Comparison of ENCODE assay signal across 9 cellular contexts in the genomic region with DNA sequence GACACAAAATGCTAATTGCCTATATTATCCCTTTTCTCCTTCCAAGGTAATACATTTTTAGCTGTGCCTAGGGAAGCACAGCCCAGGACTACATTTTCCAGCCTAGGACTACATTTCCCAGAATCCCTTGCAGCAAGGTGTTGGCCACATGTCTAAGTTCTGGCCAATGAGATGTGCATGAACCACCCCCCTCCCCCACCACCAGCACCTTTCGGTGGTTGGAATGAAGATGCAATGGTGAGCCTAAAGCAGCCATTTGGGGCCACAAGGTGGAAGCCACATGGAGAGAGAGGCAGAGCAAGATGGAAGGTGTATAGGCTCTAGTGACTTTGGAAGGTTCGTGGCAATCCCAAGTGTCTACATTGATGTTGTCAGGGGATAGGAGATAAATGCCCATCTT. TPM values are rescaled to one million over a fixed set of nuclear protein-coding genes. Genes with fewer than 3 reads are reported as not detected.
A peak's percentile ranks its signal among the peaks of the same experiment; 100 is the strongest.
DNase-seq lines count a peak whose midpoint lies in the region; ATAC-seq and TF ChIP-seq lines count a peak whose summit lies in the region.
"Had no signal": no experiment of that assay in that cellular context is flagged by ENCODE, and none has a peak within 500 bp of the region (broad histone marks: within the 10 kb centered on the region; RNA-seq: fewer than 3 reads in every experiment).

No MANE protein-coding gene starts in this region.

- POLR2A ChIA-PET in OCI-LY7 (lab: Charles Lee): no interaction called here

- no peak overlapping the region for H3K27ac ChIP-seq in OCI-LY7 (ENCODE audit: low read depth, low read length, poor library complexity, severe bottlenecking)
- no peak overlapping the region for H3K27ac ChIP-seq in upper lobe of right lung

- H3K36me3 ChIP-seq in OCI-LY7 (ENCODE audit: insufficient read depth, low read length): no peaks in the 10 kb centered on the region
- H3K36me3 ChIP-seq in upper lobe of right lung: no peaks in the 10 kb centered on the region

- intact Hi-C loops in OCI-LY7 (cut with micrococcal nuclease; ENCODE audit: unreplicated experiment) (no loop called here), upper lobe of right lung (cut with DNase I) (no loop called here)

- no peaks in the 10 kb centered on the region for H3K9me3 ChIP-seq in OCI-LY7 (ENCODE audit: low read length)
- H3K9me3 ChIP-seq in upper lobe of right lung: no peaks in the 10 kb centered on the region

- TF ChIP-seq CTCF in OCI-LY7 (conservative IDR thresholded peaks at IDR 0.05; ENCODE audit: low read length) (no peak), upper lobe of right lung (IDR thresholded peaks at IDR 0.05) (no peak)

- no peaks in the 10 kb centered on the region for H4K20me1 ChIP-seq in OCI-LY7 (ENCODE audit: insufficient read depth, low read length)

- no peaks in the 10 kb centered on the region for H3K9me2 ChIP-seq in OCI-LY7 (ENCODE audit: insufficient read depth, low read length)

- no peak overlapping the region for H3K4me2 ChIP-seq in OCI-LY7 (ENCODE audit: low read length)

- no peaks in the 10 kb centered on the region for H3K79me2 ChIP-seq in OCI-LY7 (ENCODE audit: insufficient read depth, low read depth, low read length)

- no peaks in the 10 kb centered on the region for H3K27me3 ChIP-seq in upper lobe of right lung
- H3K27me3 ChIP-seq: dorsolateral prefrontal cortex had no signal

- CTCF ChIA-PET in OCI-LY7 (lab: Charles Lee; ENCODE audit: unreplicated experiment): no interaction called here

- ATAC-seq in upper lobe of right lung: peak; percentile 60
- no peak for ATAC-seq in GM18909 (IDR thresholded peaks at IDR 0.05; ENCODE audit: poor library complexity, unreplicated experiment)

- peak; percentile 28 to 37 for DNase-seq in stimulated activated CD4-positive, alpha-beta T cell treated with anti-CD3 and anti-CD28 coated beads, Interleukin-2, amount 100 ng/mL, for 24 hours
- no peak for DNase-seq in stimulated activated CD4-positive, alpha-beta T cell treated with anti-CD3 and anti-CD28 coated beads, Interleukin-12 subunit alpha, Interleukin-12 subunit beta, amount 100 ng/mL, for 4 hours
- DNase-seq in OCI-LY7 (ENCODE audit: low spot score) (peak; percentile 63), dermis blood vessel endothelial cell (peak; percentile 61), upper lobe of right lung (no peak), DMS79 treated with DMSO at 0.1 percent for 48 hours (lab: John Stamatoyannopoulos, UW) (no peak), NCI-H1694 treated with DMSO at 0.1 percent for 48 hours (lab: John Stamatoyannopoulos, UW) (no peak)

- no peaks in the 10 kb centered on the region for H3K4me1 ChIP-seq in OCI-LY7 (ENCODE audit: insufficient read depth, low read length, poor library complexity, severe bottlenecking)
- no peaks in the 10 kb centered on the region for H3K4me1 ChIP-seq in upper lobe of right lung

- H3K4me3 ChIP-seq in OCI-LY7 (ENCODE audit: low read depth, low read length, poor library complexity, severe bottlenecking) (no peak overlapping the region), upper lobe of right lung (no peak overlapping the region)
- H3K4me3 ChIP-seq: dorsolateral prefrontal cortex had no signal

- BruUV-seq in OCI-LY7 (replicated peaks; lab: Mats Ljungman, UMichigan): no TSS peak

- H2AFZ ChIP-seq in OCI-LY7 (ENCODE audit: low read length): no peak overlapping the region

RNA-seq across cellular contexts. Expression of a gene that starts 16.2 kb away (rescaled TPM):
- 0.80 and 0.92 TPM in 2 replicates for total RNA-seq in OCI-LY7 (2014; rRNA removed; shearing (Covaris generic))
- total RNA-seq in OCI-LY7 (2022) (0.72 and 0.76 TPM in 2 replicates), dermis blood vessel endothelial cell (under 0.01 and 0.09 TPM in 2 replicates), upper lobe of right lung (0.41 TPM)

RNA-seq across cellular contexts. Expression of a gene that starts 47.4 kb away (rescaled TPM):
- 11.5 and 31.6 TPM in 2 replicates for total RNA-seq in OCI-LY7 (2014; rRNA removed; shearing (Covaris generic))
- total RNA-seq in OCI-LY7 (2022) (53.1 and 61.1 TPM in 2 replicates), dermis blood vessel endothelial cell (47.8 and 81.4 TPM in 2 replicates), upper lobe of right lung (71.4 TPM)

Comparison
In these comparisons a context has a peak if more than half of its experiments do, and no peak if none do; other contexts are left out.
1. DNase-seq: peak in stimulated activated CD4-positive, alpha-beta T cell treated with anti-CD3 and anti-CD28 coated beads, Interleukin-2, amount 100 ng/mL, for 24 hours (2 of 2), OCI-LY7 (single experiment) and dermis blood vessel endothelial cell (single experiment); none in stimulated activated CD4-positive, alpha-beta T cell treated with anti-CD3 and anti-CD28 coated beads, Interleukin-12 subunit alpha, Interleukin-12 subunit beta, amount 100 ng/mL, for 4 hours (single experiment), upper lobe of right lung (single experiment), DMS79 treated with DMSO at 0.1 percent for 48 hours (single experiment) and NCI-H1694 treated with DMSO at 0.1 percent for 48 hours (single experiment).